ENCODE assay signal across 9 cellular contexts in genomic region chr12:68538722-68539614, GRCh38.
A peak's percentile ranks its signal among the peaks of the same experiment; 100 is the strongest.
DNase-seq lines count a peak whose midpoint lies in the region; ATAC-seq and TF ChIP-seq lines count a peak whose summit lies in the region.
"Had no signal": no experiment of that assay in that cellular context is flagged by ENCODE, and none has a peak within 500 bp of the region (broad histone marks: within the 10 kb centered on the region; RNA-seq: fewer than 3 reads in every experiment).

No MANE protein-coding gene starts in this region.

- no peak for TF ChIP-seq CTCF in activated B cell treated with CpG ODN at 0.5 μM for 24 hours (IDR thresholded peaks at IDR 0.05)
- TF ChIP-seq CTCF in thyroid gland (IDR thresholded peaks at IDR 0.05), result no peak

- H3K36me3 ChIP-seq in KOPT-K1 (ENCODE audit: insufficient read depth, low read length), result no peaks in the 10 kb centered on the region
- H3K36me3 ChIP-seq in ectodermal cell (ENCODE audit: control insufficient read depth, insufficient read depth, low read length), result no peaks in the 10 kb centered on the region
- H3K36me3 ChIP-seq in thyroid gland, result no peaks in the 10 kb centered on the region

- CTCF ChIA-PET in activated B cell treated with CpG ODN at 0.5 μM for 24 hours (lab: Charles Lee), result no interaction called here

- peaks cover 4% of the 10 kb centered on the region for H3K9me3 Mint-ChIP-seq in activated B cell treated with CpG ODN at 0.5 μM for 24 hours
- peaks cover 2 to 23% (median 16%) of the 10 kb centered on the region in 9 donors for H3K9me3 Mint-ChIP-seq in naive thymus-derived CD8-positive, alpha-beta T cell

- no peak overlapping the region for H3K4me3 ChIP-seq in ectodermal cell (ENCODE audit: insufficient read depth, low read depth, low read length)
- H3K4me3 ChIP-seq in thyroid gland (replicated peaks in 1 of 3), result no peak overlapping the region

- no peak for TF ChIP-seq POLR2A in thyroid gland (IDR thresholded peaks at IDR 0.05)

- no peaks in the 10 kb centered on the region for H3K4me1 ChIP-seq in ectodermal cell (ENCODE audit: control insufficient read depth, insufficient read depth, low read length)
- H3K4me1 ChIP-seq in thyroid gland, result no peaks in the 10 kb centered on the region

- intact Hi-C loops in activated B cell treated with CpG ODN at 0.5 μM for 24 hours (cut with micrococcal nuclease), result no loop called here
- intact Hi-C loops in thyroid gland (cut with DNase I), result no loop called here

- H3K4me1 Mint-ChIP-seq in activated B cell treated with CpG ODN at 0.5 μM for 24 hours, result peaks cover 17% of the 10 kb centered on the region
- peaks cover 20 to 63% (median 55%) of the 10 kb centered on the region in 4 donors for H3K4me1 Mint-ChIP-seq in naive thymus-derived CD8-positive, alpha-beta T cell

- H3K27ac Mint-ChIP-seq in activated B cell treated with CpG ODN at 0.5 μM for 24 hours, result no peak overlapping the region
- H3K27ac Mint-ChIP-seq in naive thymus-derived CD8-positive, alpha-beta T cell, result peak overlapping the region; percentile 84 to 96 (median 92)

- H3K27me3 ChIP-seq in ectodermal cell (ENCODE audit: control insufficient read depth, insufficient read depth, low read length, poor library complexity, severe bottlenecking) (no peaks in the 10 kb centered on the region), thyroid gland (no peaks in the 10 kb centered on the region)

- no peak overlapping the region for H3K4me3 Mint-ChIP-seq in activated B cell treated with CpG ODN at 0.5 μM for 24 hours
- H3K4me3 Mint-ChIP-seq in naive thymus-derived CD8-positive, alpha-beta T cell, result peak overlapping the region; percentile 58 to 84 (median 73)
- H3K4me3 Mint-ChIP-seq: neural crest cell had no signal

- WGBS in ectodermal cell, 2 experiments, result 28 to 33% methylated on average over 10 of the region's 11 CpGs
- WGBS in thyroid gland, 2 donors, result 37 to 48% methylated on average over 11 of the region's 11 CpGs

- DNase-seq in Daoy (ENCODE audit: low read depth) (peak; percentile 89), activated B cell treated with CpG ODN at 0.5 μM for 24 hours (no peak), thyroid gland (peak; percentile 24 to 39), globus pallidus (ENCODE audit: low spot score) (no peak)
- DNase-seq in naive thymus-derived CD8-positive, alpha-beta T cell, result peak; percentile 15 to 88 (median 66)

- ATAC-seq in activated B cell treated with CpG ODN at 0.5 μM for 24 hours (ENCODE audit: low read depth) (peak; percentile 37), HG02623 (IDR thresholded peaks at IDR 0.05; ENCODE audit: unreplicated experiment) (no peak)
- ATAC-seq in naive thymus-derived CD8-positive, alpha-beta T cell, result peak; percentile 92 to 98

- H3K27ac ChIP-seq in KOPT-K1 (ENCODE audit: low read depth, low read length, poor library complexity, severe bottlenecking), result peak overlapping the region; percentile 57
- H3K27ac ChIP-seq in ectodermal cell (ENCODE audit: insufficient read depth, low read depth, low read length, poor library complexity, severe bottlenecking), result peak overlapping the region; percentile 45
- H3K27ac ChIP-seq in thyroid gland, result peak overlapping the region in 2 of 3 donors; percentile 48 to 49

- peaks cover 1% of the 10 kb centered on the region for H3K36me3 Mint-ChIP-seq in activated B cell treated with CpG ODN at 0.5 μM for 24 hours (ENCODE audit: low read depth)
- H3K36me3 Mint-ChIP-seq in naive thymus-derived CD8-positive, alpha-beta T cell, result peaks cover 0 to 12% (median 8%) of the 10 kb centered on the region in 3 donors

- H3K9me3 ChIP-seq in KOPT-K1 (ENCODE audit: insufficient read depth, low read length, poor library complexity, severe bottlenecking), result peaks cover 13% of the 10 kb centered on the region
- no peaks in the 10 kb centered on the region for H3K9me3 ChIP-seq in ectodermal cell (ENCODE audit: control insufficient read depth, low read length)
- H3K9me3 ChIP-seq in thyroid gland, result no peaks in the 10 kb centered on the region

- POLR2A ChIA-PET in activated B cell treated with CpG ODN at 0.5 μM for 24 hours (lab: Charles Lee), result interaction anchor here (1.2 kb wide), 1 partner anchor 148 kb away, joined by 3 read pairs; the partner anchor contains the start of gene NUP107
- POLR2A ChIA-PET in naive thymus-derived CD8-positive, alpha-beta T cell (lab: Charles Lee), result interaction anchor here (0.6 to 6.7 kb wide), 23 partner anchors 8 to 269 kb away, joined by 3 to 93 read pairs (median 4); partner anchors contain the start of genes MDM2 and RAP1B

- no peaks in the 10 kb centered on the region for H3K27me3 Mint-ChIP-seq in activated B cell treated with CpG ODN at 0.5 μM for 24 hours
- H3K27me3 Mint-ChIP-seq in naive thymus-derived CD8-positive, alpha-beta T cell, result no peaks in the 10 kb centered on the region

Comparison
In these comparisons a context has a peak if more than half of its experiments do, and no peak if none do; other contexts are left out.
1. DNase-seq: peak in Daoy (single experiment), naive thymus-derived CD8-positive, alpha-beta T cell (10 of 10) and thyroid gland (2 of 2); none in activated B cell treated with CpG ODN at 0.5 μM for 24 hours (single experiment) and globus pallidus (single experiment).
2. Peak in every context shown above with its lines, with median percentiles within 50 percentile points of each other: H3K27ac ChIP-seq.